Comparison of ENCODE assay signal across 17 cellular contexts in genomic region chr9:70400107-70400892, GRCh38. TPM values are rescaled to one million over a fixed set of nuclear protein-coding genes. Genes with fewer than 3 reads are reported as not detected.
DNase-seq lines count a peak whose midpoint lies in the region; ATAC-seq, FAIRE-seq and TF ChIP-seq lines count a peak whose summit lies in the region.
"Had no signal": no experiment of that assay in that cellular context is flagged by ENCODE, and none has a peak within 500 bp of the region (broad histone marks: within the 10 kb centered on the region; RNA-seq: fewer than 3 reads in every experiment).

No MANE protein-coding gene starts in this region.

- POLR2A ChIA-PET in CD8-positive, alpha-beta memory T cell (lab: Charles Lee): interaction anchor here (0.9 to 1.3 kb wide), 5 partner anchors 10 to 19 kb away, joined by 3 to 5 read pairs (median 3); partner anchors contain the start of gene KLF9

- no peaks in the 10 kb centered on the region for H3K36me3 Mint-ChIP-seq in CD8-positive, alpha-beta memory T cell
- no peaks in the 10 kb centered on the region for H3K36me3 Mint-ChIP-seq in T-helper 17 cell (ENCODE audit: low read depth)
- H3K36me3 Mint-ChIP-seq: neural progenitor cell had no signal

- H3K27me3 Mint-ChIP-seq in CD8-positive, alpha-beta memory T cell: no peaks in the 10 kb centered on the region
- H3K27me3 Mint-ChIP-seq in T-helper 17 cell: no peaks in the 10 kb centered on the region

- CTCF ChIA-PET in CD8-positive, alpha-beta memory T cell (lab: Charles Lee): no interaction called here

- no peak for TF ChIP-seq CTCF in spleen (IDR thresholded peaks at IDR 0.05 in 8 of 11, conservative IDR thresholded peaks at IDR 0.05 in 3 of 11)

- peak overlapping the region; percentile 13 for H3K27ac ChIP-seq in CD8-positive, alpha-beta memory T cell (ENCODE audit: low read depth, low read length)
- H3K27ac ChIP-seq in spleen: peak overlapping the region in 5 of 8 donors; percentile 31 to 90 (median 71)
- H3K27ac ChIP-seq: BLaER1, neural progenitor cell, PC-9, right lobe of liver had no signal

- no peak for FAIRE-seq in urothelium cell line (lab: Jason Lieb, UNC)

- peaks cover 66% of the 10 kb centered on the region for H3K4me1 ChIP-seq in CD8-positive, alpha-beta memory T cell (ENCODE audit: insufficient read depth, low read length)
- peaks cover 38 to 100% (median 81%) of the 10 kb centered on the region in 6 donors for H3K4me1 ChIP-seq in spleen
- H3K4me1 ChIP-seq: neural progenitor cell had no signal

- no peaks in the 10 kb centered on the region for H3K9me3 ChIP-seq in CD8-positive, alpha-beta memory T cell (ENCODE audit: low read length)
- H3K9me3 ChIP-seq in T-helper 17 cell (ENCODE audit: control insufficient read depth, low read length, poor library complexity, severe bottlenecking): no peaks in the 10 kb centered on the region
- H3K9me3 ChIP-seq in spleen: no peaks in the 10 kb centered on the region
- H3K9me3 ChIP-seq: BLaER1, MG63, right lobe of liver had no signal

- H3K27ac Mint-ChIP-seq in CD8-positive, alpha-beta memory T cell: peak overlapping the region; percentile 67 to 91 (median 82)
- peak overlapping the region; percentile 90 for H3K27ac Mint-ChIP-seq in T-helper 17 cell
- H3K27ac Mint-ChIP-seq: neural progenitor cell had no signal

- no peak for ATAC-seq in T-helper 17 cell
- peak; percentile 9 for ATAC-seq in left ventricle myocardium superior

- H3K4me3 Mint-ChIP-seq in CD8-positive, alpha-beta memory T cell: peak overlapping the region in 5 of 7 donors; percentile 0 to 56 (median 19)
- H3K4me3 Mint-ChIP-seq in T-helper 17 cell: no peak overlapping the region
- H3K4me3 Mint-ChIP-seq: neural progenitor cell had no signal

- 83 to 89% (median 85%) methylated on average over 5 of the region's 5 CpGs for WGBS in spleen, 5 donors

- no peaks in the 10 kb centered on the region for H3K9me3 Mint-ChIP-seq in CD8-positive, alpha-beta memory T cell
- H3K9me3 Mint-ChIP-seq: neural progenitor cell had no signal

- TF ChIP-seq POLR2A in spleen (IDR thresholded peaks at IDR 0.05): no peak

- no peaks in the 10 kb centered on the region for H3K27me3 ChIP-seq in CD8-positive, alpha-beta memory T cell (ENCODE audit: insufficient read depth, low read length, poor library complexity, severe bottlenecking)
- H3K27me3 ChIP-seq in spleen (replicated peaks in 1 of 7): no peaks in the 10 kb centered on the region
- H3K27me3 ChIP-seq: BLaER1, MG63, neural progenitor cell, right lobe of liver had no signal

- intact Hi-C loops in left ventricle myocardium superior (cut with micrococcal nuclease) (loop anchor here (10.0 kb wide), 1 partner anchor 45 kb away; no protein-coding TSS in a partner anchor), spleen (cut with DNase I; ENCODE audit: low total_unique reads) (no loop called here)

- H3K4me3 ChIP-seq in CD8-positive, alpha-beta memory T cell (ENCODE audit: low read length): no peak overlapping the region
- H3K4me3 ChIP-seq in spleen: no peak overlapping the region
- H3K4me3 ChIP-seq: BLaER1, MG63, neural progenitor cell, PC-9, right lobe of liver had no signal

- no peaks in the 10 kb centered on the region for H3K36me3 ChIP-seq in CD8-positive, alpha-beta memory T cell (ENCODE audit: insufficient read depth, low read length)
- H3K36me3 ChIP-seq in spleen: no peaks in the 10 kb centered on the region
- H3K36me3 ChIP-seq: BLaER1, MG63, neural progenitor cell, right lobe of liver had no signal

- DNase-seq in CD8-positive, alpha-beta memory T cell: no peak
- DNase-seq in T-helper 17 cell (no peak), left ventricle myocardium superior (no peak), spleen (no peak), hepatic stellate cell (ENCODE audit: low spot score) (no peak), NCI-H1048 (lab: John Stamatoyannopoulos, UW) (no peak), NCI-H774 (lab: John Stamatoyannopoulos, UW) (no peak), urothelium cell line (ENCODE audit: low spot score) (no peak)
- DNase-seq: DMS79 treated with DMSO at 0.1 percent for 48 hours; MG63; NCI-H2081; NCI-H69; PC-9; right lobe of liver; stimulated activated CD4-positive, alpha-beta T cell treated with anti-CD3 and anti-CD28 coated beads, Interleukin-4, amount 100 ng/mL, for 1 hour had no signal

- H3K4me1 Mint-ChIP-seq in CD8-positive, alpha-beta memory T cell: peaks cover 67 to 81% (median 80%) of the 10 kb centered on the region in 3 donors
- peaks cover 52% of the 10 kb centered on the region for H3K4me1 Mint-ChIP-seq in T-helper 17 cell
- H3K4me1 Mint-ChIP-seq: neural progenitor cell had no signal

RNA-seq across cellular contexts. Expression of gene KLF9, which starts 14.2 kb away (rescaled TPM):
- total RNA-seq in CD8-positive, alpha-beta memory T cell: 10 to 100 TPM; 19.2 to 20.2 TPM
- 3.9 TPM for polyA plus RNA-seq in CD8-positive, alpha-beta memory T cell
- total RNA-seq in T-helper 17 cell: 10 to 100 TPM; 78.0 to 82.7 TPM
- total RNA-seq in left ventricle myocardium superior: 54.9 TPM
- total RNA-seq in spleen: 10 to 100 TPM; 13.5 to 74.8 (median 50.4) TPM
- 10 to 100 TPM in 2 of 3 donors, 1 to 10 TPM in 1; 7.1 to 12.6 (median 12.4) TPM for polyA plus RNA-seq in spleen
